Comparison of ENCODE assay signal across 2 cellular contexts in the genomic region with DNA sequence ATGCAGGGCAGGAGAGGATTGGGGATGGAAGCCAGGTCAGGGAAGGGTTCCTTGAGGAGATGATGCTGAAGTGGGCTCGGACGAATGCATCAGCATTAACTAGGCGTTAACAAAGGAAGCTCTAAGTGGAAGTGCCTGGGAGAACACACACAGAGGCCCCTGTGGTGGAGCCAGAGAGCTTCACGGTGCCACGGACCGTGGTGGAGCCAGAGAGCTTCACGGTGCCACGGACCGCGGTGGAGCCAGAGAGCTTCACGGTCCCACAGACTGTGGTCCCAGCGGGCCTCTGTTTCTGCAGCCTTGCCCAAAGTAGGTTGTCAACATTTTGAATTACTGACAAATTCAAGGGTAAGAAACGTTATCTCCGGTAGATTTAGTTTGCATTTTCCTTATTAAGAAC.
A peak's percentile ranks its signal among the peaks of the same experiment; 100 is the strongest.
TF ChIP-seq lines count a peak whose summit lies in the region.

No MANE protein-coding gene starts in this region.

TF ChIP-seq in HCT116, 20 proteins besides CTCF, POLR2A, EP300 and RAD21:
- TF ChIP-seq SRF (IDR thresholded peaks at IDR 0.05; ENCODE audit: low read depth) (no peak), ELF1 (IDR thresholded peaks at IDR 0.05; ENCODE audit: borderline replicate concordance, low read depth) (no peak), SIN3A (IDR thresholded peaks at IDR 0.05; ENCODE audit: low read depth) (no peak), EGR1 (IDR thresholded peaks at IDR 0.05; ENCODE audit: low read depth) (no peak)
- TF ChIP-seq, protein P1, sequence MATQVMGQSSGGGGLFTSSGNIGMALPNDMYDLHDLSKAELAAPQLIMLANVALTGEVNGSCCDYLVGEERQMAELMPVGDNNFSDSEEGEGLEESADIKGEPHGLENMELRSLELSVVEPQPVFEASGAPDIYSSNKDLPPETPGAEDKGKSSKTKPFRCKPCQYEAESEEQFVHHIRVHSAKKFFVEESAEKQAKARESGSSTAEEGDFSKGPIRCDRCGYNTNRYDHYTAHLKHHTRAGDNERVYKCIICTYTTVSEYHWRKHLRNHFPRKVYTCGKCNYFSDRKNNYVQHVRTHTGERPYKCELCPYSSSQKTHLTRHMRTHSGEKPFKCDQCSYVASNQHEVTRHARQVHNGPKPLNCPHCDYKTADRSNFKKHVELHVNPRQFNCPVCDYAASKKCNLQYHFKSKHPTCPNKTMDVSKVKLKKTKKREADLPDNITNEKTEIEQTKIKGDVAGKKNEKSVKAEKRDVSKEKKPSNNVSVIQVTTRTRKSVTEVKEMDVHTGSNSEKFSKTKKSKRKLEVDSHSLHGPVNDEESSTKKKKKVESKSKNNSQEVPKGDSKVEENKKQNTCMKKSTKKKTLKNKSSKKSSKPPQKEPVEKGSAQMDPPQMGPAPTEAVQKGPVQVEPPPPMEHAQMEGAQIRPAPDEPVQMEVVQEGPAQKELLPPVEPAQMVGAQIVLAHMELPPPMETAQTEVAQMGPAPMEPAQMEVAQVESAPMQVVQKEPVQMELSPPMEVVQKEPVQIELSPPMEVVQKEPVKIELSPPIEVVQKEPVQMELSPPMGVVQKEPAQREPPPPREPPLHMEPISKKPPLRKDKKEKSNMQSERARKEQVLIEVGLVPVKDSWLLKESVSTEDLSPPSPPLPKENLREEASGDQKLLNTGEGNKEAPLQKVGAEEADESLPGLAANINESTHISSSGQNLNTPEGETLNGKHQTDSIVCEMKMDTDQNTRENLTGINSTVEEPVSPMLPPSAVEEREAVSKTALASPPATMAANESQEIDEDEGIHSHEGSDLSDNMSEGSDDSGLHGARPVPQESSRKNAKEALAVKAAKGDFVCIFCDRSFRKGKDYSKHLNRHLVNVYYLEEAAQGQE (IDR thresholded peaks at IDR 0.05; ENCODE audit: low read depth): no peak

TF ChIP-seq in K562, 482 proteins besides CTCF, POLR2A, EP300 and RAD21:
- TF ChIP-seq CC2D1A (IDR thresholded peaks at IDR 0.05) (peak; percentile 78; the same call in 1 of the 2 replicates), ZFPM2 (CRISPR knock-in tag; IDR thresholded peaks at IDR 0.05) (no peak), GATAD2B (IDR thresholded peaks at IDR 0.05; ENCODE audit: borderline replicate concordance) (no peak), SRSF9 (IDR thresholded peaks at IDR 0.05; ENCODE audit: borderline replicate concordance, low read depth, low read length) (no peak), HCFC1 (IDR thresholded peaks at IDR 0.05; ENCODE audit: low read depth, low read length) (no peak)
- TF ChIP-seq, protein P2, sequence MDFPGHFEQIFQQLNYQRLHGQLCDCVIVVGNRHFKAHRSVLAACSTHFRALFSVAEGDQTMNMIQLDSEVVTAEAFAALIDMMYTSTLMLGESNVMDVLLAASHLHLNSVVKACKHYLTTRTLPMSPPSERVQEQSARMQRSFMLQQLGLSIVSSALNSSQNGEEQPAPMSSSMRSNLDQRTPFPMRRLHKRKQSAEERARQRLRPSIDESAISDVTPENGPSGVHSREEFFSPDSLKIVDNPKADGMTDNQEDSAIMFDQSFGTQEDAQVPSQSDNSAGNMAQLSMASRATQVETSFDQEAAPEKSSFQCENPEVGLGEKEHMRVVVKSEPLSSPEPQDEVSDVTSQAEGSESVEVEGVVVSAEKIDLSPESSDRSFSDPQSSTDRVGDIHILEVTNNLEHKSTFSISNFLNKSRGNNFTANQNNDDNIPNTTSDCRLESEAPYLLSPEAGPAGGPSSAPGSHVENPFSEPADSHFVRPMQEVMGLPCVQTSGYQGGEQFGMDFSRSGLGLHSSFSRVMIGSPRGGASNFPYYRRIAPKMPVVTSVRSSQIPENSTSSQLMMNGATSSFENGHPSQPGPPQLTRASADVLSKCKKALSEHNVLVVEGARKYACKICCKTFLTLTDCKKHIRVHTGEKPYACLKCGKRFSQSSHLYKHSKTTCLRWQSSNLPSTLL (IDR thresholded peaks at IDR 0.05): peak; percentile 82
- TF ChIP-seq, protein P3, sequence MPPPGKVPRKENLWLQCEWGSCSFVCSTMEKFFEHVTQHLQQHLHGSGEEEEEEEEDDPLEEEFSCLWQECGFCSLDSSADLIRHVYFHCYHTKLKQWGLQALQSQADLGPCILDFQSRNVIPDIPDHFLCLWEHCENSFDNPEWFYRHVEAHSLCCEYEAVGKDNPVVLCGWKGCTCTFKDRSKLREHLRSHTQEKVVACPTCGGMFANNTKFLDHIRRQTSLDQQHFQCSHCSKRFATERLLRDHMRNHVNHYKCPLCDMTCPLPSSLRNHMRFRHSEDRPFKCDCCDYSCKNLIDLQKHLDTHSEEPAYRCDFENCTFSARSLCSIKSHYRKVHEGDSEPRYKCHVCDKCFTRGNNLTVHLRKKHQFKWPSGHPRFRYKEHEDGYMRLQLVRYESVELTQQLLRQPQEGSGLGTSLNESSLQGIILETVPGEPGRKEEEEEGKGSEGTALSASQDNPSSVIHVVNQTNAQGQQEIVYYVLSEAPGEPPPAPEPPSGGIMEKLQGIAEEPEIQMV (tag; conservative IDR thresholded peaks at IDR 0.05; ENCODE audit: low read depth): peak; percentile 71
- TF ChIP-seq, protein P4, sequence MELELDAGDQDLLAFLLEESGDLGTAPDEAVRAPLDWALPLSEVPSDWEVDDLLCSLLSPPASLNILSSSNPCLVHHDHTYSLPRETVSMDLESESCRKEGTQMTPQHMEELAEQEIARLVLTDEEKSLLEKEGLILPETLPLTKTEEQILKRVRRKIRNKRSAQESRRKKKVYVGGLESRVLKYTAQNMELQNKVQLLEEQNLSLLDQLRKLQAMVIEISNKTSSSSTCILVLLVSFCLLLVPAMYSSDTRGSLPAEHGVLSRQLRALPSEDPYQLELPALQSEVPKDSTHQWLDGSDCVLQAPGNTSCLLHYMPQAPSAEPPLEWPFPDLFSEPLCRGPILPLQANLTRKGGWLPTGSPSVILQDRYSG (tag; conservative IDR thresholded peaks at IDR 0.05; ENCODE audit: low read depth): no peak
- TF ChIP-seq, protein P5, sequence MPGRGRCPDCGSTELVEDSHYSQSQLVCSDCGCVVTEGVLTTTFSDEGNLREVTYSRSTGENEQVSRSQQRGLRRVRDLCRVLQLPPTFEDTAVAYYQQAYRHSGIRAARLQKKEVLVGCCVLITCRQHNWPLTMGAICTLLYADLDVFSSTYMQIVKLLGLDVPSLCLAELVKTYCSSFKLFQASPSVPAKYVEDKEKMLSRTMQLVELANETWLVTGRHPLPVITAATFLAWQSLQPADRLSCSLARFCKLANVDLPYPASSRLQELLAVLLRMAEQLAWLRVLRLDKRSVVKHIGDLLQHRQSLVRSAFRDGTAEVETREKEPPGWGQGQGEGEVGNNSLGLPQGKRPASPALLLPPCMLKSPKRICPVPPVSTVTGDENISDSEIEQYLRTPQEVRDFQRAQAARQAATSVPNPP (IDR thresholded peaks at IDR 0.05; ENCODE audit: borderline replicate concordance, insufficient read depth, insufficient read length): no peak
